Comparison of ENCODE assay signal across 21 cellular contexts in genomic region chr6:42259286-42259685, GRCh38.
"Had no signal": no experiment of that assay in that cellular context is flagged by ENCODE, and none has a peak within 500 bp of the region (broad histone marks: within the 10 kb centered on the region; RNA-seq: fewer than 3 reads in every experiment).

No MANE protein-coding gene starts in this region.

- H3K27me3 Mint-ChIP-seq: activated naive CD4-positive, alpha-beta T cell treated with anti-CD3 and anti-CD28 coated beads, Interleukin-2, amount 50 U/mL, for 24 hours; brain; dendritic cell treated with granulocyte-macrophage colony-stimulating factor and Interleukin-4, amounts not matched to agents 40 ng/mL and 50 ng/mL, for 4 days had no signal

- H3K36me3 ChIP-seq: pancreas had no signal

- H3K9me3 Mint-ChIP-seq: activated naive CD4-positive, alpha-beta T cell treated with anti-CD3 and anti-CD28 coated beads, Interleukin-2, amount 50 U/mL, for 24 hours; brain; dendritic cell treated with granulocyte-macrophage colony-stimulating factor and Interleukin-4, amounts not matched to agents 40 ng/mL and 50 ng/mL, for 4 days; immature natural killer cell; natural killer cell; T-helper 2 cell treated with Interferon-gamma antibody and Interleukin-4, amounts not matched to agents 5 μg/mL and 100 μg/mL, for 36 hours had no signal

- H3K36me3 Mint-ChIP-seq: activated naive CD4-positive, alpha-beta T cell treated with anti-CD3 and anti-CD28 coated beads, Interleukin-2, amount 50 U/mL, for 24 hours had no signal

- H3K4me3 Mint-ChIP-seq: activated naive CD4-positive, alpha-beta T cell treated with anti-CD3 and anti-CD28 coated beads, Interleukin-2, amount 50 U/mL, for 24 hours; brain; dendritic cell treated with granulocyte-macrophage colony-stimulating factor and Interleukin-4, amounts not matched to agents 40 ng/mL and 50 ng/mL, for 4 days; immature natural killer cell; natural killer cell; T-helper 2 cell treated with Interferon-gamma antibody and Interleukin-4, amounts not matched to agents 5 μg/mL and 100 μg/mL, for 36 hours had no signal

- H3K4me3 ChIP-seq: pancreas, upper lobe of right lung had no signal

- H3K9me3 ChIP-seq: neutrophil, pancreas, upper lobe of right lung had no signal

- DNase-seq: activated CD4-positive, alpha-beta T cell treated with anti-CD3 and anti-CD28 coated beads for 1 hour; activated gamma-delta T cell treated with Interleukin-2 at 50 U/mL for 16 hours; anterior cingulate cortex; caudate nucleus; effector CD4-positive, alpha-beta T cell; immature natural killer cell; left ventricle myocardium superior; mammary epithelial cell; midbrain; natural killer cell; pancreas; stimulated activated CD4-positive, alpha-beta T cell treated with anti-CD3 and anti-CD28 coated beads, Interleukin-1b, Interleukin-23, amount 100 ng/mL, for 48 hours; upper lobe of right lung; WERI-Rb-1 had no signal

- FAIRE-seq: endometrium, pancreas had no signal

- H3K27ac ChIP-seq: neutrophil, pancreas, upper lobe of right lung, WERI-Rb-1 had no signal

- H3K4me1 ChIP-seq: pancreas, upper lobe of right lung had no signal

- H3K27me3 ChIP-seq: neutrophil, pancreas, upper lobe of right lung had no signal

- H3K27ac Mint-ChIP-seq: activated naive CD4-positive, alpha-beta T cell treated with anti-CD3 and anti-CD28 coated beads, Interleukin-2, amount 50 U/mL, for 24 hours; dendritic cell treated with granulocyte-macrophage colony-stimulating factor and Interleukin-4, amounts not matched to agents 40 ng/mL and 50 ng/mL, for 4 days; immature natural killer cell; natural killer cell; T-helper 2 cell treated with Interferon-gamma antibody and Interleukin-4, amounts not matched to agents 5 μg/mL and 100 μg/mL, for 36 hours had no signal

- H3K4me1 Mint-ChIP-seq: activated naive CD4-positive, alpha-beta T cell treated with anti-CD3 and anti-CD28 coated beads, Interleukin-2, amount 50 U/mL, for 24 hours had no signal

- ATAC-seq: natural killer cell, SK-N-SH treated with all-trans-retinoic acid at 6 μM for 48 hours, upper lobe of right lung had no signal
